21 cellular contexts compared by ENCODE assay signal in genomic region chr18:79941473-79942119, GRCh38. TPM values are rescaled to one million over a fixed set of nuclear protein-coding genes. Genes with fewer than 3 reads are reported as not detected.
DNase-seq lines count a peak whose midpoint lies in the region; ATAC-seq and TF ChIP-seq lines count a peak whose summit lies in the region.
"Had no signal": no experiment of that assay in that cellular context is flagged by ENCODE, and none has a peak within 500 bp of the region (broad histone marks: within the 10 kb centered on the region; RNA-seq: fewer than 3 reads in every experiment).

No MANE protein-coding gene starts in this region.

- H2BK5ac ChIP-seq in neuronal stem cell (ENCODE audit: low read length), result no peak overlapping the region

- H3K23ac ChIP-seq in neuronal stem cell (ENCODE audit: low read depth, low read length, poor library complexity), result peak overlapping the region; percentile 77

- H3K36me3 ChIP-seq in neuronal stem cell (replicated peaks in 1 of 2; ENCODE audit: control insufficient read depth in 2 of 2, insufficient read depth in 2 of 2, low read length in 2 of 2) (peaks cover 8 to 58% of the 10 kb centered on the region in 2 donors), upper lobe of right lung (peaks cover 29% of the 10 kb centered on the region)

- H2BK12ac ChIP-seq in neuronal stem cell (ENCODE audit: low read length), result no peak overlapping the region

- no peak for TF ChIP-seq CTCF in coronary artery (IDR thresholded peaks at IDR 0.05)
- no peak for TF ChIP-seq CTCF in upper lobe of right lung (IDR thresholded peaks at IDR 0.05)

- intact Hi-C loops in upper lobe of right lung (cut with DNase I), result no loop called here

- peaks cover 0 to 5% of the 10 kb centered on the region in 2 donors for H3K4me1 ChIP-seq in neuronal stem cell (ENCODE audit: control insufficient read depth in 2 of 2, insufficient read depth in 1 of 2, low read depth in 1 of 2, low read length in 2 of 2)
- peaks cover 19% of the 10 kb centered on the region for H3K4me1 ChIP-seq in upper lobe of right lung
- H3K4me1 ChIP-seq: SJSA1 had no signal

- H3K18ac ChIP-seq in neuronal stem cell (ENCODE audit: low read length), result no peak overlapping the region

- no peak overlapping the region for H3K4ac ChIP-seq in neuronal stem cell (ENCODE audit: low read length)

- H2BK120ac ChIP-seq in neuronal stem cell (ENCODE audit: low read depth, low read length), result no peak overlapping the region

- no peak overlapping the region for H3K27ac ChIP-seq in coronary artery
- no peak overlapping the region for H3K27ac ChIP-seq in neuronal stem cell (replicated peaks; ENCODE audit: low read length)
- no peak overlapping the region for H3K27ac ChIP-seq in upper lobe of right lung
- H3K27ac ChIP-seq: epithelial cell of prostate, gastroesophageal sphincter, SJSA1, tibial artery had no signal

- H3K9ac ChIP-seq in neuronal stem cell (ENCODE audit: low read depth, low read length, poor library complexity), result no peak overlapping the region

- H4K91ac ChIP-seq in neuronal stem cell (ENCODE audit: low read depth, low read length, poor library complexity), result no peak overlapping the region

- peak overlapping the region; percentile 3 for H3K14ac ChIP-seq in neuronal stem cell (ENCODE audit: low read length)

- peaks cover 9% of the 10 kb centered on the region for H3K79me1 ChIP-seq in neuronal stem cell (ENCODE audit: low read depth, low read length)

- DNase-seq in activated effector memory CD4-positive, alpha-beta T cell treated with anti-CD3 and anti-CD28 coated beads, Interleukin-2, amount 50 U/mL, for 16 hours, result peak; percentile 43
- DNase-seq in activated effector memory CD4-positive, alpha-beta T cell treated with Interleukin-2 at 50 U/mL for 16 hours, result no peak
- DNase-seq in coronary artery (ENCODE audit: low spot score), result peak; percentile 54
- DNase-seq in neuronal stem cell (ENCODE audit: low spot score), result no peak
- peak; percentile 52 for DNase-seq in upper lobe of right lung
- DNase-seq in DMS114 treated with DMSO at 0.1 percent for 48 hours (lab: John Stamatoyannopoulos, UW; ENCODE audit: unreplicated experiment), result no peak
- DNase-seq in NCI-H510A treated with DMSO at 0.1 percent for 48 hours (lab: John Stamatoyannopoulos, UW), result no peak
- DNase-seq: activated CD4-positive, alpha-beta T cell treated with anti-CD3 and anti-CD28 coated beads, Interleukin-2, amount 10 ng/mL, durations not matched to agents 24 days and 14 days; activated naive CD8-positive, alpha-beta T cell treated with anti-CD3 and anti-CD28 coated beads for 36 hours; activated T-cell treated with anti-CD3 and anti-CD28 coated beads for 4 hours; CD4-positive, alpha-beta memory T cell; central memory CD4-positive, alpha-beta T cell; DND-41; NCI-H2081; T-helper 9 cell had no signal

- H3K4me3 ChIP-seq in coronary artery (no peak overlapping the region), neuronal stem cell (ENCODE audit: low read length in 2 of 2) (no peak overlapping the region), upper lobe of right lung (no peak overlapping the region)
- H3K4me3 ChIP-seq: gastroesophageal sphincter, SJSA1, tibial artery had no signal

- H4K8ac ChIP-seq in neuronal stem cell (ENCODE audit: low read depth, low read length), result no peak overlapping the region

- no peak overlapping the region for H3K4me2 ChIP-seq in neuronal stem cell (ENCODE audit: insufficient read depth, low read length, poor library complexity, severe bottlenecking)

- H3K9me3 ChIP-seq in neuronal stem cell (replicated peaks in 1 of 2; ENCODE audit: control insufficient read depth in 2 of 2, insufficient read depth in 1 of 2, low read depth in 1 of 2, low read length in 2 of 2) (peaks cover 0 to 11% of the 10 kb centered on the region in 2 donors), upper lobe of right lung (no peaks in the 10 kb centered on the region)
- H3K9me3 ChIP-seq: gastroesophageal sphincter, tibial artery had no signal

- H2AFZ ChIP-seq in neuronal stem cell (ENCODE audit: low read length), result no peak overlapping the region

- ATAC-seq in upper lobe of right lung, result no peak
- ATAC-seq in HG02642 (IDR thresholded peaks at IDR 0.05; ENCODE audit: poor library complexity, unreplicated experiment), result no peak
- ATAC-seq: gastroesophageal sphincter had no signal

- H2AK5ac ChIP-seq in neuronal stem cell (ENCODE audit: low read depth, low read length), result no peak overlapping the region

- no peak overlapping the region for H2BK15ac ChIP-seq in neuronal stem cell (ENCODE audit: low read length)

- H3K27me3 ChIP-seq in neuronal stem cell (ENCODE audit: control insufficient read depth in 3 of 3, insufficient read depth in 3 of 3, low read depth in 1 of 3, low read length in 3 of 3) (no peaks in the 10 kb centered on the region), upper lobe of right lung (no peaks in the 10 kb centered on the region)
- H3K27me3 ChIP-seq: gastroesophageal sphincter, SJSA1, tibial artery had no signal

- WGBS in neuronal stem cell (ENCODE audit: extremely low coverage in 2 of 2, insufficient read length in 2 of 2, insufficient replicate concordance in 1 of 2), 2 donors, result no CpG with 5 or more reads among the region's 16 CpGs

RNA-seq across cellular contexts. Expression of gene SLC66A2, which starts 9.9 kb away (rescaled TPM):
- 19.1 TPM for polyA plus RNA-seq in neuronal stem cell (2013, experiment 1 of 2)
- 18.6 TPM for polyA plus RNA-seq in neuronal stem cell (2013, experiment 2 of 2)
- total RNA-seq in upper lobe of right lung, result 59.5 TPM

RNA-seq across cellular contexts. Expression of gene HSBP1L1, which starts 22.8 kb away (rescaled TPM):
- 2.1 TPM for polyA plus RNA-seq in neuronal stem cell (2013, experiment 1 of 2)
- polyA plus RNA-seq in neuronal stem cell (2013, experiment 2 of 2), result 2.0 TPM
- 48.7 TPM for total RNA-seq in upper lobe of right lung
- total RNA-seq: OCI-LY7 had no signal

RNA-seq across cellular contexts. Expression of gene TXNL4A, which starts 46.8 kb away (rescaled TPM):
- polyA plus RNA-seq in neuronal stem cell (2013, experiment 1 of 2), result 113 TPM
- polyA plus RNA-seq in neuronal stem cell (2013, experiment 2 of 2), result 115 TPM
- 80.7 TPM for total RNA-seq in upper lobe of right lung

Comparison
In these comparisons a context has a peak if more than half of its experiments do, and no peak if none do; other contexts are left out.
1. DNase-seq: peak in activated effector memory CD4-positive, alpha-beta T cell treated with anti-CD3 and anti-CD28 coated beads, Interleukin-2, amount 50 U/mL, for 16 hours (single experiment), coronary artery (single experiment) and upper lobe of right lung (single experiment); none in activated effector memory CD4-positive, alpha-beta T cell treated with Interleukin-2 at 50 U/mL for 16 hours (single experiment), neuronal stem cell (single experiment), DMS114 treated with DMSO at 0.1 percent for 48 hours (single experiment) and NCI-H510A treated with DMSO at 0.1 percent for 48 hours (single experiment).